Comparison of ENCODE assay signal across 16 cellular contexts in genomic region chr11:77823775-77824174, GRCh38. TPM values are rescaled to one million over a fixed set of nuclear protein-coding genes. Genes with fewer than 3 reads are reported as not detected.
DNase-seq lines count a peak whose midpoint lies in the region; ATAC-seq, FAIRE-seq and TF ChIP-seq lines count a peak whose summit lies in the region.
"Had no signal": no experiment of that assay in that cellular context is flagged by ENCODE, and none has a peak within 500 bp of the region (broad histone marks: within the 10 kb centered on the region; RNA-seq: fewer than 3 reads in every experiment).

No MANE protein-coding gene starts in this region.

- H3K27ac Mint-ChIP-seq in activated naive CD8-positive, alpha-beta T cell treated with anti-CD3 and anti-CD28 coated beads, Interleukin-2, amount 50 U/mL, for 24 hours = no peak overlapping the region
- H3K27ac Mint-ChIP-seq: WTC11 had no signal

- no peak for ATAC-seq in heart right ventricle
- ATAC-seq in Right ventricle myocardium superior (ENCODE audit: poor library complexity) = no peak
- ATAC-seq in lower lobe of right lung = no peak
- no peak for ATAC-seq in HG03460 (IDR thresholded peaks at IDR 0.05; ENCODE audit: unreplicated experiment)
- ATAC-seq in GM18502 (IDR thresholded peaks at IDR 0.05; ENCODE audit: poor library complexity, unreplicated experiment) = no peak
- no peak for ATAC-seq in activated naive CD8-positive, alpha-beta T cell treated with anti-CD3 and anti-CD28 coated beads, Interleukin-2, amount 50 U/mL, for 24 hours
- ATAC-seq: WTC11 had no signal

- no peaks in the 10 kb centered on the region for H3K27me3 ChIP-seq in heart right ventricle
- no peaks in the 10 kb centered on the region for H3K27me3 ChIP-seq in bronchial epithelial cell (ENCODE audit: control insufficient read depth, insufficient read depth, low read length)
- no peaks in the 10 kb centered on the region for H3K27me3 ChIP-seq in lower lobe of right lung (ENCODE audit: low read depth)
- H3K27me3 ChIP-seq in vagina = no peaks in the 10 kb centered on the region
- H3K27me3 ChIP-seq: upper lobe of left lung had no signal

- no peak for FAIRE-seq in bronchial epithelial cell (lab: Jason Lieb, UNC)

- peak overlapping the region in 3 of 10 donors; percentile 1 to 10 (median 5) for H3K4me3 ChIP-seq in heart right ventricle
- H3K4me3 ChIP-seq in bronchial epithelial cell (ENCODE audit: low read depth, low read length) = no peak overlapping the region
- H3K4me3 ChIP-seq in lower lobe of right lung = no peak overlapping the region
- no peak overlapping the region for H3K4me3 ChIP-seq in vagina
- H3K4me3 ChIP-seq: upper lobe of left lung had no signal

- H3K4me3 Mint-ChIP-seq in activated naive CD8-positive, alpha-beta T cell treated with anti-CD3 and anti-CD28 coated beads, Interleukin-2, amount 50 U/mL, for 24 hours = no peak overlapping the region
- H3K4me3 Mint-ChIP-seq: WTC11 had no signal

- peaks cover 14% of the 10 kb centered on the region for H3K4me1 Mint-ChIP-seq in activated naive CD8-positive, alpha-beta T cell treated with anti-CD3 and anti-CD28 coated beads, Interleukin-2, amount 50 U/mL, for 24 hours
- H3K4me1 Mint-ChIP-seq: WTC11 had no signal

- H3K27ac ChIP-seq in heart right ventricle (peak overlapping the region in 7 of 10 donors; percentile 18 to 71 (median 45)), lower lobe of right lung (peak overlapping the region; percentile 52), vagina (peak overlapping the region; percentile 28)

- intact Hi-C loops in heart right ventricle (cut with DNase I) (loop anchor here in 4 of 10 donors (5.0 to 10.0 kb wide), 2 partner anchors 169 to 171 kb away; partner anchors contain the start of gene INTS4 (in 4 of the 4)), Right ventricle myocardium superior (cut with DNase I) (loop anchor here (10.0 kb wide), 1 partner anchor 189 kb away; the partner anchor contains the start of gene CLNS1A), lower lobe of right lung (cut with DNase I) (no loop called here), vagina (cut with DNase I) (no loop called here)

- H3K9me3 Mint-ChIP-seq in activated naive CD8-positive, alpha-beta T cell treated with anti-CD3 and anti-CD28 coated beads, Interleukin-2, amount 50 U/mL, for 24 hours = no peaks in the 10 kb centered on the region

- H3K36me3 Mint-ChIP-seq in activated naive CD8-positive, alpha-beta T cell treated with anti-CD3 and anti-CD28 coated beads, Interleukin-2, amount 50 U/mL, for 24 hours (ENCODE audit: low read depth) = no peaks in the 10 kb centered on the region

- H3K9me3 ChIP-seq in heart right ventricle = peaks cover 0 to 6% (median 0%) of the 10 kb centered on the region in 11 donors
- H3K9me3 ChIP-seq in lower lobe of right lung = no peaks in the 10 kb centered on the region
- H3K9me3 ChIP-seq in vagina = no peaks in the 10 kb centered on the region
- H3K9me3 ChIP-seq: upper lobe of left lung had no signal

- H3K36me3 ChIP-seq in heart right ventricle (no peaks in the 10 kb centered on the region), bronchial epithelial cell (ENCODE audit: control insufficient read depth, insufficient read depth, low read length) (no peaks in the 10 kb centered on the region), lower lobe of right lung (no peaks in the 10 kb centered on the region), vagina (no peaks in the 10 kb centered on the region)
- H3K36me3 ChIP-seq: upper lobe of left lung had no signal

- DNase-seq in heart right ventricle = no peak
- no peak for DNase-seq in Right ventricle myocardium superior
- peak; percentile 3 for DNase-seq in bronchial epithelial cell (ENCODE audit: low read depth)
- DNase-seq in lower lobe of right lung = no peak
- DNase-seq in vagina (ENCODE audit: extremely low spot score in 2 of 2) = no peak
- no peak for DNase-seq in activated naive CD8-positive, alpha-beta T cell treated with anti-CD3 and anti-CD28 coated beads, Interleukin-2, amount 50 U/mL, for 24 hours
- DNase-seq: ACHN; activated CD8-positive, alpha-beta memory T cell treated with anti-CD3 and anti-CD28 coated beads, Interleukin-2, amount 50 U/mL, for 4 hours; DND-41; effector memory CD4-positive, alpha-beta T cell; H7; NCI-H1694; upper lobe of left lung had no signal

- H3K27me3 Mint-ChIP-seq in activated naive CD8-positive, alpha-beta T cell treated with anti-CD3 and anti-CD28 coated beads, Interleukin-2, amount 50 U/mL, for 24 hours = no peaks in the 10 kb centered on the region

- WGBS in heart right ventricle, 2 donors = 20 to 25% methylated on average over 1 of the region's 1 CpG

- no peak for TF ChIP-seq POLR2A in vagina (IDR thresholded peaks at IDR 0.05)

- peaks cover 4 to 37% (median 30%) of the 10 kb centered on the region in 9 donors for H3K4me1 ChIP-seq in heart right ventricle
- H3K4me1 ChIP-seq in lower lobe of right lung = peaks cover 34% of the 10 kb centered on the region
- H3K4me1 ChIP-seq in vagina = peaks cover 32% of the 10 kb centered on the region

- TF ChIP-seq CTCF in heart right ventricle (IDR thresholded peaks at IDR 0.05) = no peak
- no peak for TF ChIP-seq CTCF in bronchial epithelial cell (IDR thresholded peaks at IDR 0.05; ENCODE audit: insufficient read depth, low read length, severe bottlenecking)
- TF ChIP-seq CTCF in lower lobe of right lung (IDR thresholded peaks at IDR 0.05) = no peak
- TF ChIP-seq CTCF in vagina (IDR thresholded peaks at IDR 0.05) = no peak

RNA-seq across cellular contexts. Expression of gene AAMDC, which starts 2.8 kb away (rescaled TPM):
- 100 to 1,000 TPM in 4 of 10 donors, 10 to 100 TPM in 6; 52.4 to 146 (median 84.7) TPM for total RNA-seq in heart right ventricle
- polyA plus RNA-seq in heart right ventricle = 100 to 1,000 TPM; 135 to 324 TPM
- total RNA-seq in Right ventricle myocardium superior = 127 TPM
- total RNA-seq in bronchial epithelial cell = 2.1 and 11.9 TPM in 2 replicates
- 30.3 TPM for total RNA-seq in lower lobe of right lung
- total RNA-seq in vagina = 18.2 TPM

RNA-seq across cellular contexts. Expression of gene RSF1, which starts 3.3 kb away (rescaled TPM):
- total RNA-seq in heart right ventricle = 10 to 100 TPM; 31.1 to 55.9 (median 43.8) TPM
- polyA plus RNA-seq in heart right ventricle = 10 to 100 TPM in 1 of 2 donors, 1 to 10 TPM in 1; 4.6 to 28.2 TPM
- total RNA-seq in Right ventricle myocardium superior = 37.7 TPM
- 14.5 and 33.9 TPM in 2 replicates for total RNA-seq in bronchial epithelial cell
- total RNA-seq in lower lobe of right lung = 59.6 TPM
- total RNA-seq in vagina = 60.4 TPM
